In the genomic region with DNA sequence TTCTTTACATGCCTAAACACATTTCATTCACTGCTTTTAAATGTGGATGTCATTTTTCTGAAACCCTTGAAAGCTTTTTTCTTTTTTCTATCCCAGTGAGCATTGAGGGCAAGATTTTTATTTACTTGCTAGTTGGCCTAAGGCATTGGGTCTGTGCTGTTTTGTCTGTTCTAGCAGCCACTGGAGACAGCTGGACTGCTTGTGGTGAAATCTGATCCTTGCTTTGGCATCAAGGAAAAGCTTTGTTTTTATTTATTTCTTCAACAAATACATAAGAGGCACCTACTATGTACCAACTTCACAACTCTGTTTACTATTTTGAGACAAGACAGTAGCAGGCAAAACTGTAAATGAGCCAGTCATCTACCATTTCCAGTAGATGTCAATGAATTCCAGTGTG, we compare ENCODE assay signal across 1 cellular context.
TF ChIP-seq lines count a peak whose summit lies in the region.

No MANE protein-coding gene starts in this region.

TF ChIP-seq in IMR-90, 13 proteins besides CTCF, POLR2A, EP300 and RAD21 (continued from another document):
- TF ChIP-seq, protein P1, sequence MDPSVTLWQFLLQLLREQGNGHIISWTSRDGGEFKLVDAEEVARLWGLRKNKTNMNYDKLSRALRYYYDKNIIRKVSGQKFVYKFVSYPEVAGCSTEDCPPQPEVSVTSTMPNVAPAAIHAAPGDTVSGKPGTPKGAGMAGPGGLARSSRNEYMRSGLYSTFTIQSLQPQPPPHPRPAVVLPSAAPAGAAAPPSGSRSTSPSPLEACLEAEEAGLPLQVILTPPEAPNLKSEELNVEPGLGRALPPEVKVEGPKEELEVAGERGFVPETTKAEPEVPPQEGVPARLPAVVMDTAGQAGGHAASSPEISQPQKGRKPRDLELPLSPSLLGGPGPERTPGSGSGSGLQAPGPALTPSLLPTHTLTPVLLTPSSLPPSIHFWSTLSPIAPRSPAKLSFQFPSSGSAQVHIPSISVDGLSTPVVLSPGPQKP (IDR thresholded peaks at IDR 0.05; ENCODE audit: borderline replicate concordance, low read depth, low read length), result no peak
- TF ChIP-seq, protein P2, sequence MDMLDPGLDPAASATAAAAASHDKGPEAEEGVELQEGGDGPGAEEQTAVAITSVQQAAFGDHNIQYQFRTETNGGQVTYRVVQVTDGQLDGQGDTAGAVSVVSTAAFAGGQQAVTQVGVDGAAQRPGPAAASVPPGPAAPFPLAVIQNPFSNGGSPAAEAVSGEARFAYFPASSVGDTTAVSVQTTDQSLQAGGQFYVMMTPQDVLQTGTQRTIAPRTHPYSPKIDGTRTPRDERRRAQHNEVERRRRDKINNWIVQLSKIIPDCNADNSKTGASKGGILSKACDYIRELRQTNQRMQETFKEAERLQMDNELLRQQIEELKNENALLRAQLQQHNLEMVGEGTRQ (IDR thresholded peaks at IDR 0.05; ENCODE audit: low read depth, low read length), result no peak
- no peak for TF ChIP-seq NFE2L2 (IDR thresholded peaks at IDR 0.05; ENCODE audit: low read depth, low read length)
- no peak for TF ChIP-seq FOS (IDR thresholded peaks at IDR 0.05; ENCODE audit: low read depth, low read length)
- TF ChIP-seq MAZ (IDR thresholded peaks at IDR 0.05; ENCODE audit: borderline replicate concordance, low read depth, low read length), result no peak
- TF ChIP-seq RFX5 (IDR thresholded peaks at IDR 0.05; ENCODE audit: low read depth, low read length), result no peak
- TF ChIP-seq CHD1 (IDR thresholded peaks at IDR 0.05; ENCODE audit: low read depth, low read length), result no peak
- TF ChIP-seq BHLHE40 (IDR thresholded peaks at IDR 0.05; ENCODE audit: low read depth, low read length), result no peak
- no peak for TF ChIP-seq MAFK (IDR thresholded peaks at IDR 0.05; ENCODE audit: low read depth, low read length)
